1 cellular context compared by ENCODE assay signal in genomic region chr7:111239437-111239836, GRCh38.
TF ChIP-seq lines count a peak whose summit lies in the region.

No MANE protein-coding gene starts in this region.

TF ChIP-seq in GM23338, 12 proteins besides CTCF, POLR2A, EP300 and RAD21:
- TF ChIP-seq ZNF462 (CRISPR knock-in tag; IDR thresholded peaks at IDR 0.05): no peak
- TF ChIP-seq ETS1 (IDR thresholded peaks at IDR 0.05): no peak
- no peak for TF ChIP-seq NANOG (IDR thresholded peaks at IDR 0.05; ENCODE audit: borderline replicate concordance)
- TF ChIP-seq REST (IDR thresholded peaks at IDR 0.05; ENCODE audit: unreplicated experiment): no peak
- TF ChIP-seq ZNF114 (CRISPR knock-in tag; IDR thresholded peaks at IDR 0.05): no peak
- no peak for TF ChIP-seq CREB1 (CRISPR knock-in tag; IDR thresholded peaks at IDR 0.05; ENCODE audit: low read depth)
- no peak for TF ChIP-seq POLR2AphosphoS5 (IDR thresholded peaks at IDR 0.05; ENCODE audit: low read depth)
- no peak for TF ChIP-seq ZNF331 (CRISPR knock-in tag; IDR thresholded peaks at IDR 0.05; ENCODE audit: low read depth)
- no peak for TF ChIP-seq JUNB (IDR thresholded peaks at IDR 0.05; ENCODE audit: unreplicated experiment)
- no peak for TF ChIP-seq EZH2phosphoT487 (IDR thresholded peaks at IDR 0.05; ENCODE audit: unreplicated experiment)
- no peak for TF ChIP-seq STAT1 (IDR thresholded peaks at IDR 0.05; ENCODE audit: unreplicated experiment)
- no peak for TF ChIP-seq EZH2 (IDR thresholded peaks at IDR 0.05; ENCODE audit: low read depth, unreplicated experiment)
